ENCODE assay signal across 2 cellular contexts in genomic region chr11:65851083-65851579, GRCh38.
TF ChIP-seq lines count a peak whose summit lies in the region.

No MANE protein-coding gene starts in this region.

TF ChIP-seq in K562, 482 proteins besides CTCF, POLR2A, EP300 and RAD21 (continues in another document):
- TF ChIP-seq MCM2 (IDR thresholded peaks at IDR 0.05; ENCODE audit: low read depth) (no peak), TRIM28 (IDR thresholded peaks at IDR 0.05) (peak; percentile 86), EGR1 (conservative IDR thresholded peaks at IDR 0.05) (no peak), NELFE (IDR thresholded peaks at IDR 0.05; ENCODE audit: insufficient read depth, insufficient read length) (no peak), SRSF3 (IDR thresholded peaks at IDR 0.05; ENCODE audit: insufficient read depth, low read length) (no peak), RBFOX2 (IDR thresholded peaks at IDR 0.05; ENCODE audit: low read depth, low read length) (0 out of 2 replicates have a peak, but pooled peaks have one; percentile 14), RBM22 (IDR thresholded peaks at IDR 0.05; ENCODE audit: low read depth, low read length, poor library complexity, severe bottlenecking) (peak; percentile 60), ZNF239 (CRISPR knock-in tag; IDR thresholded peaks at IDR 0.05) (no peak), TRIM24 (IDR thresholded peaks at IDR 0.05) (0 out of 4 replicates have a peak, but pooled peaks of 1 of the 2 experiments have one; percentile 39), MYNN (IDR thresholded peaks at IDR 0.05) (0 out of 2 replicates have a peak, but pooled peaks have one; percentile 13), MYNN (CRISPR knock-in tag; IDR thresholded peaks at IDR 0.05) (no peak), SIRT6 (IDR thresholded peaks at IDR 0.05; ENCODE audit: low read depth, low read length) (no peak), ATF6 (CRISPR knock-in tag; IDR thresholded peaks at IDR 0.05) (no peak), POLR2G (IDR thresholded peaks at IDR 0.05; ENCODE audit: low read depth, low read length) (peak; percentile 73), MCM3 (IDR thresholded peaks at IDR 0.05) (no peak), PHF8 (IDR thresholded peaks at IDR 0.05; ENCODE audit: borderline replicate concordance, low read length) (no peak), L3MBTL2 (IDR thresholded peaks at IDR 0.05) (no peak), CREB1 (IDR thresholded peaks at IDR 0.05) (no peak), CREB1 (CRISPR knock-in tag; IDR thresholded peaks at IDR 0.05) (0 out of 2 replicates have a peak, but pooled peaks have one; percentile 2), VEZF1 (CRISPR knock-in tag; IDR thresholded peaks at IDR 0.05) (peak; percentile 56; the same call in 1 of the 2 replicates), MEF2A (IDR thresholded peaks at IDR 0.05; ENCODE audit: control insufficient read depth, low read depth, low read length) (no peak), RNF2 (IDR thresholded peaks at IDR 0.05) (no peak), GTF2B (IDR thresholded peaks at IDR 0.05; ENCODE audit: extremely low read depth, insufficient read length) (no peak), ZNF445 (CRISPR knock-in tag; IDR thresholded peaks at IDR 0.05; ENCODE audit: low read depth) (no peak), NCOA6 (IDR thresholded peaks at IDR 0.05) (no peak), C11orf30 (IDR thresholded peaks at IDR 0.05; ENCODE audit: low read depth) (no peak), ID3 (CRISPR knock-in tag; IDR thresholded peaks at IDR 0.05) (no peak), ID3 (tag; IDR thresholded peaks at IDR 0.05) (no peak), POLR2AphosphoS2 (IDR thresholded peaks at IDR 0.05; ENCODE audit: low read length) (peak; percentile 29; the same call in 1 of the 2 replicates), HNRNPK (IDR thresholded peaks at IDR 0.05; ENCODE audit: low read depth, low read length, poor library complexity, severe bottlenecking) (no peak)
- TF ChIP-seq, protein P1, sequence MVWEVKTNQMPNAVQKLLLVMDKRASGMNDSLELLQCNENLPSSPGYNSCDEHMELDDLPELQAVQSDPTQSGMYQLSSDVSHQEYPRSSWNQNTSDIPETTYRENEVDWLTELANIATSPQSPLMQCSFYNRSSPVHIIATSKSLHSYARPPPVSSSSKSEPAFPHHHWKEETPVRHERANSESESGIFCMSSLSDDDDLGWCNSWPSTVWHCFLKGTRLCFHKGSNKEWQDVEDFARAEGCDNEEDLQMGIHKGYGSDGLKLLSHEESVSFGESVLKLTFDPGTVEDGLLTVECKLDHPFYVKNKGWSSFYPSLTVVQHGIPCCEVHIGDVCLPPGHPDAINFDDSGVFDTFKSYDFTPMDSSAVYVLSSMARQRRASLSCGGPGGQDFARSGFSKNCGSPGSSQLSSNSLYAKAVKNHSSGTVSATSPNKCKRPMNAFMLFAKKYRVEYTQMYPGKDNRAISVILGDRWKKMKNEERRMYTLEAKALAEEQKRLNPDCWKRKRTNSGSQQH (CRISPR knock-in tag; IDR thresholded peaks at IDR 0.05): no peak
- TF ChIP-seq, protein P2, sequence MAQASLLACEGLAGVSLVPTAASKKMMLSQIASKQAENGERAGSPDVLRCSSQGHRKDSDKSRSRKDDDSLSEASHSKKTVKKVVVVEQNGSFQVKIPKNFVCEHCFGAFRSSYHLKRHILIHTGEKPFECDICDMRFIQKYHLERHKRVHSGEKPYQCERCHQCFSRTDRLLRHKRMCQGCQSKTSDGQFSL (CRISPR knock-in tag; IDR thresholded peaks at IDR 0.05): peak; percentile 43; the same call in 1 of the 2 replicates
- TF ChIP-seq, protein P2 (tag; IDR thresholded peaks at IDR 0.05): no peak

TF ChIP-seq in neural cell, 6 proteins besides CTCF, POLR2A, EP300 and RAD21:
- TF ChIP-seq POLR2AphosphoS5 (IDR thresholded peaks at IDR 0.05): no peak
- no peak for TF ChIP-seq TAF1 (IDR thresholded peaks at IDR 0.05; ENCODE audit: low read depth)
- TF ChIP-seq MXI1 (conservative IDR thresholded peaks at IDR 0.05; ENCODE audit: poor library complexity, severe bottlenecking): no peak
- TF ChIP-seq EZH2 (IDR thresholded peaks at IDR 0.05; ENCODE audit: borderline replicate concordance, insufficient read depth, low read length, poor library complexity, severe bottlenecking): no peak
- TF ChIP-seq REST (IDR thresholded peaks at IDR 0.05; ENCODE audit: borderline replicate concordance): no peak
- no peak for TF ChIP-seq SMC3 (conservative IDR thresholded peaks at IDR 0.05; ENCODE audit: poor library complexity)
